ENCODE assay signal across 26 cellular contexts in genomic region chr4:173432430-173432829, GRCh38.
DNase-seq lines count a peak whose midpoint lies in the region; ATAC-seq and TF ChIP-seq lines count a peak whose summit lies in the region.
"Had no signal": no experiment of that assay in that cellular context is flagged by ENCODE, and none has a peak within 500 bp of the region (broad histone marks: within the 10 kb centered on the region; RNA-seq: fewer than 3 reads in every experiment).

No MANE protein-coding gene starts in this region.

- DNase-seq in NCI-H2081 (lab: John Stamatoyannopoulos, UW) (no peak), NCI-H1092 treated with DMSO at 0.1 percent for 48 hours (lab: John Stamatoyannopoulos, UW) (no peak), erythroblast (lab: John Stamatoyannopoulos, UW) (no peak)
- DNase-seq: activated CD4-positive, alpha-beta T cell treated with anti-CD3 and anti-CD28 coated beads, Interleukin-2, amount 50 U/mL, for 48 hours; activated naive CD4-positive, alpha-beta T cell treated with anti-CD3 and anti-CD28 coated beads, Interleukin-2, amount 10 ng/mL, durations not matched to agents 7 days and 5 days; amniotic stem cell; brain microvascular endothelial cell; C1 segment of cervical spinal cord; COR-L47; DMS79; GF-D8; mesenchymal stem cell; NCI-H1092; NCI-H187 treated with DMSO at 0.1 percent for 48 hours; NCI-H69; stimulated activated CD4-positive, alpha-beta T cell treated with anti-CD3 and anti-CD28 coated beads, Interleukin-1b, Interleukin-23, amount 100 ng/mL, for 48 hours; trophoblast cell had no signal

- POLR2A ChIA-PET in HEK293 (lab: Yijun Ruan, JAX), result no interaction called here

- CTCF ChIA-PET in HEK293 (lab: Yijun Ruan, JAX), result interaction anchor here (1.9 kb wide), 1 partner anchor 12 kb away, joined by 11 read pairs; no protein-coding TSS in a partner anchor

- no peak overlapping the region for H3K4me3 ChIP-seq in HEK293 (ENCODE audit: low read depth, low read length)
- H3K4me3 ChIP-seq: neural progenitor cell, right atrium auricular region, smooth muscle cell had no signal

- no peaks in the 10 kb centered on the region for H3K36me3 ChIP-seq in HEK293 (ENCODE audit: control insufficient read depth in 2 of 2, insufficient read depth in 1 of 2, low read length in 2 of 2)
- H3K36me3 ChIP-seq: brain microvascular endothelial cell, neural progenitor cell, right atrium auricular region had no signal

- no peak for TF ChIP-seq CTCF in HEK293 (tag by site-specific recombination; IDR thresholded peaks at IDR 0.05)

- no peaks in the 10 kb centered on the region for H3K9me3 ChIP-seq in HEK293 (ENCODE audit: control insufficient read depth, insufficient read depth, low read depth, low read length)
- H3K9me3 ChIP-seq: right atrium auricular region had no signal

- no peak for TF ChIP-seq POLR2A in erythroblast (IDR thresholded peaks at IDR 0.05; ENCODE audit: low read length)

- ATAC-seq in GM18867 (IDR thresholded peaks at IDR 0.05; ENCODE audit: unreplicated experiment), result peak; percentile 82
- ATAC-seq in HG03442 (IDR thresholded peaks at IDR 0.05; ENCODE audit: unreplicated experiment), result peak; percentile 88
- no peak for ATAC-seq in HG03521 (IDR thresholded peaks at IDR 0.05; ENCODE audit: unreplicated experiment)
- ATAC-seq: activated CD4-positive, CD25-positive, alpha-beta regulatory T cell treated with anti-CD3 and anti-CD28 coated beads, Interleukin-2, amount 50 U/mL, for 24 hours had no signal

- peaks cover 3% of the 10 kb centered on the region for H3K4me1 ChIP-seq in HEK293 (ENCODE audit: control insufficient read depth, insufficient read depth, low read length)

- no peak overlapping the region for H3K27ac ChIP-seq in HEK293 (ENCODE audit: extremely low read depth, low read depth, low read length)
- H3K27ac ChIP-seq: brain microvascular endothelial cell, neural progenitor cell, right atrium auricular region, RWPE1 had no signal

TF ChIP-seq in HEK293, 187 proteins besides CTCF, POLR2A, EP300 and RAD21:
- TF ChIP-seq PRDM1 (tag by site-specific recombination; IDR thresholded peaks at IDR 0.05), result peak; percentile 40; the same call in 1 of the 2 replicates
- TF ChIP-seq GFI1B (tag by site-specific recombination; IDR thresholded peaks at IDR 0.05), result no peak
- no peak for TF ChIP-seq ZNF629 (tag by site-specific recombination; IDR thresholded peaks at IDR 0.05)
- no peak for TF ChIP-seq ZNF664 (tag by site-specific recombination; IDR thresholded peaks at IDR 0.05)
- TF ChIP-seq ZNF37A (tag by site-specific recombination; IDR thresholded peaks at IDR 0.05), result no peak
- TF ChIP-seq FEZF1 (tag by site-specific recombination; IDR thresholded peaks at IDR 0.05), result no peak
- no peak for TF ChIP-seq YY2 (tag by site-specific recombination; IDR thresholded peaks at IDR 0.05)
